ENCODE assay signal across 16 cellular contexts in genomic region chr4:183522821-183523220, GRCh38.
"Had no signal": no experiment of that assay in that cellular context is flagged by ENCODE, and none has a peak within 500 bp of the region (broad histone marks: within the 10 kb centered on the region; RNA-seq: fewer than 3 reads in every experiment).

No MANE protein-coding gene starts in this region.

- H3K4me3 ChIP-seq: ascending aorta, psoas muscle, spleen, thoracic aorta, vagina had no signal

- H3K9me3 ChIP-seq: ascending aorta, psoas muscle, spleen, thoracic aorta, vagina had no signal

- ATAC-seq: foreskin keratinocyte, sciatic nerve had no signal

- H3K27ac ChIP-seq: ascending aorta, foreskin keratinocyte, psoas muscle, spleen, thoracic aorta, vagina had no signal

- H3K4me1 ChIP-seq: ascending aorta, foreskin keratinocyte, psoas muscle, vagina had no signal

- H3K27me3 ChIP-seq: ascending aorta, spleen, vagina had no signal

- DNase-seq: activated B cell treated with CpG ODN at 0.5 μM for 24 hours; activated CD4-positive, alpha-beta T cell treated with anti-CD3 and anti-CD28 coated beads, Interleukin-2, amount 50 U/mL, for 1 hour; activated naive CD4-positive, alpha-beta T cell treated with Interleukin-2 at 50 U/mL for 16 hours; activated T-cell treated with anti-CD3 and anti-CD28 coated beads for 4 hours; effector memory CD4-positive, alpha-beta T cell; foreskin keratinocyte; kidney glomerular epithelial cell; nephron progenitor cell; psoas muscle; spleen had no signal

- H3K36me3 ChIP-seq: ascending aorta, spleen, thoracic aorta, vagina had no signal

- FAIRE-seq: bronchial epithelial cell, TTC549 had no signal
